ENCODE assay signal across 24 cellular contexts in the genomic region with DNA sequence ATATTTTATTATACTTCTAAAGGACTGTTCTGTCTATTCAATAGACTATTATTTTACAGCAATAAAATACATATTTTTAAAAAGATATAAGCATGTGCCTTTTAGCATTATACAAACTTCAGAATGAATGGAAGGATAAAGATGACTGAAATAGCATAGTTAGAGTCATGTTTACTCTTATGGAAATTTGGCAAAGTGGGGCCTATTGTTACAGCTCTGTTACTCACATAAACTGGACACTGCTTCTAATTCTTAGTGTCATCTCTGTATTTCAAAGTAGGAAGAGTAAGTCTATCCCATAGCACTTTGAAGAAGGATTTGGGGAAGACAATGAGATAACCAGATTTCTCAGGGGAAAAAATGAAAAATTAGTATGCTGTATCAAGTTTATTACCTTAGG.
DNase-seq lines count a peak whose midpoint lies in the region; ATAC-seq, FAIRE-seq and TF ChIP-seq lines count a peak whose summit lies in the region.
"Had no signal": no experiment of that assay in that cellular context is flagged by ENCODE, and none has a peak within 500 bp of the region (broad histone marks: within the 10 kb centered on the region; RNA-seq: fewer than 3 reads in every experiment).

No MANE protein-coding gene starts in this region.

- no peak for ATAC-seq in CD8-positive, alpha-beta T cell
- ATAC-seq in HG02642 (IDR thresholded peaks at IDR 0.05; ENCODE audit: poor library complexity, unreplicated experiment): no peak
- ATAC-seq in HG02885 (IDR thresholded peaks at IDR 0.05; ENCODE audit: poor library complexity, unreplicated experiment): no peak
- ATAC-seq: A549, GM23338 had no signal

- no peaks in the 10 kb centered on the region for H3K36me3 ChIP-seq in CD8-positive, alpha-beta T cell (ENCODE audit: insufficient read depth, low read length)
- H3K36me3 ChIP-seq: BE2C; BLaER1 treated with 17β-estradiol and CSF1 and Interleukin-3, amounts not matched to agents 10 nM and 100 nM; HAP-1 had no signal

- peaks cover 16% of the 10 kb centered on the region for H3K27me3 Mint-ChIP-seq in CD8-positive, alpha-beta T cell (ENCODE audit: low read depth)

- no peaks in the 10 kb centered on the region for H3K4me1 ChIP-seq in CD8-positive, alpha-beta T cell (ENCODE audit: insufficient read depth, low read length)
- H3K4me1 ChIP-seq: BE2C; BLaER1 treated with 17β-estradiol and CSF1 and Interleukin-3, amounts not matched to agents 10 nM and 100 nM had no signal

- no peak for TF ChIP-seq CTCF in CD8-positive, alpha-beta T cell (IDR thresholded peaks at IDR 0.05)

- H3K4me1 Mint-ChIP-seq in CD8-positive, alpha-beta T cell (ENCODE audit: low read depth): no peaks in the 10 kb centered on the region

- no peaks in the 10 kb centered on the region for H3K9me3 ChIP-seq in CD8-positive, alpha-beta T cell (ENCODE audit: low read length)
- H3K9me3 ChIP-seq: A549; BE2C; BLaER1 treated with 17β-estradiol and CSF1 and Interleukin-3, amounts not matched to agents 10 nM and 100 nM; HAP-1 had no signal

- CTCF ChIA-PET in CD8-positive, alpha-beta T cell (lab: Charles Lee): interaction anchor here (0.9 to 3.5 kb wide), 3 partner anchors 9 to 465 kb away, joined by 3 to 19 read pairs (median 4); no protein-coding TSS in a partner anchor

- POLR2A ChIA-PET in CD8-positive, alpha-beta T cell (lab: Charles Lee): no interaction called here

- TF ChIP-seq POLR2A in H54 (IDR thresholded peaks at IDR 0.05; ENCODE audit: low read depth, low read length) (no peak), GM12891 (IDR thresholded peaks at IDR 0.05; ENCODE audit: low read depth, low read length) (no peak)

- no peak overlapping the region for H3K4me3 ChIP-seq in CD8-positive, alpha-beta T cell (ENCODE audit: low read depth, low read length)
- H3K4me3 ChIP-seq: A549; BLaER1 treated with 17β-estradiol and CSF1 and Interleukin-3, amounts not matched to agents 10 nM and 100 nM; GM23338; HAP-1 had no signal

- FAIRE-seq in H54 (lab: Jason Lieb, UNC) (peak; percentile 82), GM12891 (lab: Jason Lieb, UNC) (no peak)
- FAIRE-seq: A549, G401.6, GM19239 had no signal

- no peak overlapping the region for H3K27ac ChIP-seq in CD8-positive, alpha-beta T cell (ENCODE audit: low read depth, low read length)
- H3K27ac ChIP-seq: A549; BLaER1 treated with 17β-estradiol and CSF1 and Interleukin-3, amounts not matched to agents 10 nM and 100 nM had no signal

- no peaks in the 10 kb centered on the region for H3K27me3 ChIP-seq in CD8-positive, alpha-beta T cell (ENCODE audit: insufficient read depth, low read length)

- H3K4me3 Mint-ChIP-seq in CD8-positive, alpha-beta T cell: no peak overlapping the region
- H3K4me3 Mint-ChIP-seq: CD14-positive monocyte; CD4-positive, alpha-beta T cell; GM23338; HFFc6 had no signal

- intact Hi-C loops in CD8-positive, alpha-beta T cell (cut with DNase I, micrococcal nuclease): loop anchor here in 1 of 2 experiments (5.0 kb wide), 1 partner anchor 1451 kb away; no protein-coding TSS in a partner anchor

- H3K36me3 Mint-ChIP-seq in CD8-positive, alpha-beta T cell: no peaks in the 10 kb centered on the region

- no peak overlapping the region for H3K27ac Mint-ChIP-seq in CD8-positive, alpha-beta T cell
- H3K27ac Mint-ChIP-seq: CD4-positive, alpha-beta T cell; GM23338; HFFc6 had no signal

- H3K9me3 Mint-ChIP-seq in CD8-positive, alpha-beta T cell: no peaks in the 10 kb centered on the region
- H3K9me3 Mint-ChIP-seq: CD14-positive monocyte; CD4-positive, alpha-beta T cell; GM23338; HFFc6 had no signal

- DNase-seq in H54 (ENCODE audit: insufficient read length, low spot score): no peak
- peak; percentile 45 for DNase-seq in NCI-H69 (lab: John Stamatoyannopoulos, UW)
- peak; percentile 50 to 70 for DNase-seq in dermis microvascular lymphatic vessel endothelial cell (ENCODE audit: low read depth in 2 of 2)
- no peak for DNase-seq in GM12891 (ENCODE audit: insufficient read length, low spot score)
- DNase-seq in CD8-positive, alpha-beta T cell: no peak
- DNase-seq: 8988T; ACHN; AML-193; BE2C; Calu3; CD4-positive, alpha-beta T cell; COR-L47; DMS53; DMS79 treated with DMSO at 0.1 percent for 48 hours; HFFc6 had no signal

TF ChIP-seq in GM12891, 5 proteins besides CTCF, POLR2A, EP300 and RAD21:
- TF ChIP-seq PAX5 (IDR thresholded peaks at IDR 0.05; ENCODE audit: insufficient read depth, low read length, severe bottlenecking): no peak
- TF ChIP-seq POU2F2 (IDR thresholded peaks at IDR 0.05; ENCODE audit: low read depth, low read length): no peak
- no peak for TF ChIP-seq TAF1 (IDR thresholded peaks at IDR 0.05; ENCODE audit: low read depth, low read length)
- no peak for TF ChIP-seq SPI1 (IDR thresholded peaks at IDR 0.05; ENCODE audit: low read depth, low read length)
- TF ChIP-seq POLR2AphosphoS5 (IDR thresholded peaks at IDR 0.05; ENCODE audit: low read depth, low read length): no peak

Comparison
In these comparisons a context has a peak if more than half of its experiments do, and no peak if none do; other contexts are left out.
1. DNase-seq: peak in NCI-H69 (single experiment) and dermis microvascular lymphatic vessel endothelial cell (2 of 2); none in H54 (single experiment), GM12891 (single experiment) and CD8-positive, alpha-beta T cell (0 of 7).